ENCODE assay signal across 11 cellular contexts in genomic region chrX:13194291-13195103, GRCh38.
A peak's percentile ranks its signal among the peaks of the same experiment; 100 is the strongest.
DNase-seq lines count a peak whose midpoint lies in the region; TF ChIP-seq lines count a peak whose summit lies in the region.
"Had no signal": no experiment of that assay in that cellular context is flagged by ENCODE, and none has a peak within 500 bp of the region (broad histone marks: within the 10 kb centered on the region; RNA-seq: fewer than 3 reads in every experiment).

No MANE protein-coding gene starts in this region.

- no peak overlapping the region for H3K9ac ChIP-seq in mesenchymal stem cell (ENCODE audit: low read length)

- H2BK15ac ChIP-seq in mesenchymal stem cell (ENCODE audit: low read depth, poor library complexity, severe bottlenecking): no peak overlapping the region

- H3K14ac ChIP-seq in mesenchymal stem cell (ENCODE audit: low read length in 2 of 2): no peak overlapping the region

- no peak for TF ChIP-seq CTCF in OCI-LY7 (conservative IDR thresholded peaks at IDR 0.05; ENCODE audit: low read length)
- no peak for TF ChIP-seq CTCF in glutamatergic neuron (IDR thresholded peaks at IDR 0.05; ENCODE audit: partially characterized antibody, unreplicated experiment)
- TF ChIP-seq CTCF in dorsolateral prefrontal cortex (IDR thresholded peaks at IDR 0.05 in 54 of 56, conservative IDR thresholded peaks at IDR 0.05 in 2 of 56; ENCODE audit: low read depth in 1 of 56, partially characterized antibody in 56 of 56): no peak

- H3K4me1 ChIP-seq in OCI-LY7 (ENCODE audit: insufficient read depth, low read length, poor library complexity, severe bottlenecking) (peaks cover 15% of the 10 kb centered on the region), mesenchymal stem cell (ENCODE audit: control insufficient read depth, insufficient read depth, low read depth, low read length) (no peaks in the 10 kb centered on the region)

- no peaks in the 10 kb centered on the region for H4K20me1 ChIP-seq in OCI-LY7 (ENCODE audit: insufficient read depth, low read length)

- H3K9me3 ChIP-seq in OCI-LY7 (ENCODE audit: low read length) (no peaks in the 10 kb centered on the region), mesenchymal stem cell (ENCODE audit: control insufficient read depth, low read length) (no peaks in the 10 kb centered on the region)

- DNase-seq in EH (ENCODE audit: low read depth): peak; percentile 15
- peak; percentile 88 for DNase-seq in NCI-H146 (lab: John Stamatoyannopoulos, UW)
- peak; percentile 42 for DNase-seq in OCI-LY7 (ENCODE audit: low spot score)
- DNase-seq in mesenchymal stem cell: peak; percentile 6
- no peak for DNase-seq in glutamatergic neuron
- no peak for DNase-seq in dorsolateral prefrontal cortex
- DNase-seq in stimulated activated CD4-positive, alpha-beta T cell treated with anti-CD3 and anti-CD28 coated beads, Interleukin-12 subunit alpha, Interleukin-12 subunit beta, amount 100 ng/mL, for 4 hours: no peak
- no peak for DNase-seq in posterior cingulate gyrus
- DNase-seq: activated effector memory CD4-positive, alpha-beta T cell treated with anti-CD3 and anti-CD28 coated beads, Interleukin-2, amount 50 U/mL, for 16 hours; WERI-Rb-1 had no signal

- no TSS peak for BruUV-seq in OCI-LY7 (replicated peaks; lab: Mats Ljungman, UMichigan)

- H2BK120ac ChIP-seq in mesenchymal stem cell (ENCODE audit: low read depth, low read length): no peak overlapping the region

- H2BK5ac ChIP-seq in mesenchymal stem cell (ENCODE audit: low read depth, low read length, poor library complexity, severe bottlenecking): no peak overlapping the region

- no peak overlapping the region for H3K4me3 Mint-ChIP-seq in glutamatergic neuron (ENCODE audit: unreplicated experiment)
- H3K4me3 Mint-ChIP-seq: dendritic cell treated with granulocyte-macrophage colony-stimulating factor and Interleukin-4, amounts not matched to agents 40 ng/mL and 50 ng/mL, for 4 days had no signal

- no peaks in the 10 kb centered on the region for H3K36me3 Mint-ChIP-seq in glutamatergic neuron (ENCODE audit: unreplicated experiment)

- H3K27me3 ChIP-seq in mesenchymal stem cell (ENCODE audit: control insufficient read depth in 1 of 2, insufficient read depth in 1 of 2, low read length in 2 of 2): peaks cover 0 to 2% of the 10 kb centered on the region in 2 experiments
- H3K27me3 ChIP-seq in dorsolateral prefrontal cortex: peaks cover 0 to 30% (median 3%) of the 10 kb centered on the region in 45 donors

- 48% methylated on average over 2 of the region's 4 CpGs for WGBS in mesenchymal stem cell

- H3K27ac Mint-ChIP-seq in glutamatergic neuron (ENCODE audit: unreplicated experiment): no peak overlapping the region
- H3K27ac Mint-ChIP-seq: dendritic cell treated with granulocyte-macrophage colony-stimulating factor and Interleukin-4, amounts not matched to agents 40 ng/mL and 50 ng/mL, for 4 days had no signal

- no peak overlapping the region for H3K4ac ChIP-seq in mesenchymal stem cell (ENCODE audit: low read depth in 1 of 2, low read length in 2 of 2)

- H3K23ac ChIP-seq in mesenchymal stem cell (ENCODE audit: low read length in 2 of 2): no peak overlapping the region

- intact Hi-C loops in OCI-LY7 (cut with micrococcal nuclease; ENCODE audit: unreplicated experiment) (loop anchor here (5.0 kb wide), 1 partner anchor 247 kb away; no protein-coding TSS in a partner anchor), dorsolateral prefrontal cortex (cut with DNase I) (no loop called here), posterior cingulate gyrus (cut with DNase I) (no loop called here)

- H2AFZ ChIP-seq in OCI-LY7 (ENCODE audit: low read length) (peak overlapping the region; percentile 46; the same call in 1 of the 2 replicates), mesenchymal stem cell (ENCODE audit: low read depth, low read length) (no peak overlapping the region)

- no peak overlapping the region for H2BK12ac ChIP-seq in mesenchymal stem cell (ENCODE audit: low read length in 2 of 2)

- H2AK5ac ChIP-seq in mesenchymal stem cell (ENCODE audit: low read length, severe bottlenecking): no peak overlapping the region

- H3K9me2 ChIP-seq in OCI-LY7 (ENCODE audit: insufficient read depth, low read length): no peaks in the 10 kb centered on the region

- H3K9me3 Mint-ChIP-seq in glutamatergic neuron (ENCODE audit: unreplicated experiment): no peaks in the 10 kb centered on the region
- H3K9me3 Mint-ChIP-seq: dendritic cell treated with granulocyte-macrophage colony-stimulating factor and Interleukin-4, amounts not matched to agents 40 ng/mL and 50 ng/mL, for 4 days had no signal

- peak overlapping the region; percentile 14 for H3K4me2 ChIP-seq in OCI-LY7 (ENCODE audit: low read length)
- H3K4me2 ChIP-seq in mesenchymal stem cell (ENCODE audit: low read length, poor library complexity, severe bottlenecking): no peak overlapping the region

- POLR2A ChIA-PET in OCI-LY7 (lab: Charles Lee): interaction anchor here (0.7 to 0.8 kb wide), 3 partner anchors 18 to 631 kb away, joined by 3 to 5 read pairs (median 3); no protein-coding TSS in a partner anchor

- H3K27me3 Mint-ChIP-seq in glutamatergic neuron (ENCODE audit: unreplicated experiment): no peaks in the 10 kb centered on the region
- H3K27me3 Mint-ChIP-seq: dendritic cell treated with granulocyte-macrophage colony-stimulating factor and Interleukin-4, amounts not matched to agents 40 ng/mL and 50 ng/mL, for 4 days had no signal

- H4K91ac ChIP-seq in mesenchymal stem cell (ENCODE audit: low read length): no peak overlapping the region

- no peaks in the 10 kb centered on the region for H3K79me2 ChIP-seq in OCI-LY7 (ENCODE audit: insufficient read depth, low read depth, low read length)

- no peaks in the 10 kb centered on the region for H3K79me1 ChIP-seq in mesenchymal stem cell (replicated peaks; ENCODE audit: low read length, poor library complexity, severe bottlenecking)

- CTCF ChIA-PET in OCI-LY7 (lab: Charles Lee; ENCODE audit: unreplicated experiment): no interaction called here

- H3K4me1 Mint-ChIP-seq in glutamatergic neuron (ENCODE audit: low read depth, unreplicated experiment): peaks cover 5% of the 10 kb centered on the region

- no peak overlapping the region for H3K4me3 ChIP-seq in OCI-LY7 (ENCODE audit: low read depth, low read length, poor library complexity, severe bottlenecking)
- H3K4me3 ChIP-seq in mesenchymal stem cell (ENCODE audit: insufficient read depth in 1 of 2, low read depth in 1 of 2, low read length in 2 of 2): no peak overlapping the region
- no peak overlapping the region for H3K4me3 ChIP-seq in dorsolateral prefrontal cortex

- peak overlapping the region; percentile 1 for H3K27ac ChIP-seq in OCI-LY7 (ENCODE audit: low read depth, low read length, poor library complexity, severe bottlenecking)
- peak overlapping the region; percentile 47 for H3K27ac ChIP-seq in mesenchymal stem cell (ENCODE audit: low read length, poor library complexity, severe bottlenecking)
- no peak overlapping the region for H3K27ac ChIP-seq in dorsolateral prefrontal cortex
- H3K27ac ChIP-seq: WERI-Rb-1 had no signal

- peak overlapping the region in 1 of 2 experiments; percentile 6 for H3K18ac ChIP-seq in mesenchymal stem cell (ENCODE audit: low read depth in 1 of 2, low read length in 2 of 2)

- H3K36me3 ChIP-seq in OCI-LY7 (ENCODE audit: insufficient read depth, low read length): no peaks in the 10 kb centered on the region
- H3K36me3 ChIP-seq in mesenchymal stem cell (ENCODE audit: control insufficient read depth in 1 of 2, insufficient read depth in 2 of 2, low read depth in 1 of 2, low read length in 2 of 2): no peaks in the 10 kb centered on the region
- H3K36me3 ChIP-seq: WERI-Rb-1 had no signal

- no peak overlapping the region for H4K8ac ChIP-seq in mesenchymal stem cell (ENCODE audit: low read length)

Comparison
In these comparisons a context has a peak if more than half of its experiments do, and no peak if none do; other contexts are left out.
1. DNase-seq: peak in EH (single experiment), NCI-H146 (single experiment), OCI-LY7 (single experiment) and mesenchymal stem cell (single experiment); none in glutamatergic neuron (single experiment), dorsolateral prefrontal cortex (0 of 10), stimulated activated CD4-positive, alpha-beta T cell treated with anti-CD3 and anti-CD28 coated beads, Interleukin-12 subunit alpha, Interleukin-12 subunit beta, amount 100 ng/mL, for 4 hours (single experiment) and posterior cingulate gyrus (0 of 10).
2. H3K27ac ChIP-seq: peak in OCI-LY7 (single experiment) and mesenchymal stem cell (single experiment); none in dorsolateral prefrontal cortex (0 of 59).